8 cellular contexts compared by ENCODE assay signal in genomic region chr7:7257899-7258692, GRCh38.
DNase-seq lines count a peak whose midpoint lies in the region; ATAC-seq lines count a peak whose summit lies in the region.

No MANE protein-coding gene starts in this region.

- ATAC-seq in GM18498 (IDR thresholded peaks at IDR 0.05; ENCODE audit: unreplicated experiment) (peak; percentile 86), GM21526 (IDR thresholded peaks at IDR 0.05; ENCODE audit: low FRiP score, unreplicated experiment) (peak; percentile 93)

- no peaks in the 10 kb centered on the region for H3K36me3 Mint-ChIP-seq in IgD-negative memory B cell

- H3K27ac Mint-ChIP-seq in IgD-negative memory B cell = peak overlapping the region; percentile 27 to 74 (median 27)

- peaks cover 0 to 5% (median 2%) of the 10 kb centered on the region in 3 donors for H3K9me3 Mint-ChIP-seq in IgD-negative memory B cell

- DNase-seq in fibroblast of gingiva (ENCODE audit: low read depth) = peak; percentile 18
- DNase-seq in NCI-H2171 (lab: John Stamatoyannopoulos, UW) = no peak
- no peak for DNase-seq in DMS114 treated with DMSO at 0.1 percent for 48 hours (lab: John Stamatoyannopoulos, UW; ENCODE audit: unreplicated experiment)
- DNase-seq in T1000 (lab: John Stamatoyannopoulos, UW) = no peak
- DNase-seq in NCI-H1436 (lab: John Stamatoyannopoulos, UW) = no peak

- no peaks in the 10 kb centered on the region for H3K27me3 Mint-ChIP-seq in IgD-negative memory B cell

- H3K4me1 Mint-ChIP-seq in IgD-negative memory B cell = peaks cover 28 to 40% (median 34%) of the 10 kb centered on the region in 3 donors

- H3K4me3 Mint-ChIP-seq in IgD-negative memory B cell = peak overlapping the region; percentile 50 to 82 (median 68)
